In genomic region chr5:37660319-37660718, GRCh38 we compare ENCODE assay signal across 34 cellular contexts.
"Had no signal": no experiment of that assay in that cellular context is flagged by ENCODE, and none has a peak within 500 bp of the region (broad histone marks: within the 10 kb centered on the region; RNA-seq: fewer than 3 reads in every experiment).

No MANE protein-coding gene starts in this region.

- FAIRE-seq: astrocyte, bronchial epithelial cell had no signal

- ATAC-seq: activated naive CD4-positive, alpha-beta T cell treated with anti-CD3 and anti-CD28 coated beads, Interleukin-2, amount 50 U/mL, for 72 hours; activated naive CD8-positive, alpha-beta T cell treated with anti-CD3 and anti-CD28 coated beads, Interleukin-2, amount 50 U/mL, for 24 hours; activated T-cell treated with anti-CD3 and anti-CD28 coated beads, Interleukin-2, amount 50 U/mL, for 4 hours; activated T-cell treated with anti-CD3 and anti-CD28 coated beads, Interleukin-2, amount 50 U/mL, for 72 hours; activated T-helper 17 cell treated with anti-CD3 and anti-CD28 coated beads, Interleukin-2, amount 50 U/mL, for 72 hours; body of pancreas had no signal

- H3K36me3 ChIP-seq: adrenal gland, brain microvascular endothelial cell, breast epithelium, cardiac muscle cell had no signal

- DNase-seq: activated effector memory CD4-positive, alpha-beta T cell treated with anti-CD3 and anti-CD28 coated beads, Interleukin-2, amount 50 U/mL, for 16 hours; activated effector memory CD4-positive, alpha-beta T cell treated with Interleukin-2 at 50 U/mL for 16 hours; activated gamma-delta T cell; activated gamma-delta T cell treated with Interleukin-2 at 50 U/mL for 16 hours; activated naive CD4-positive, alpha-beta T cell; activated naive CD4-positive, alpha-beta T cell treated with anti-CD3 and anti-CD28 coated beads for 36 hours; activated naive CD4-positive, alpha-beta T cell treated with anti-CD3 and anti-CD28 coated beads, Interleukin-2, amount 10 ng/mL, durations not matched to agents 7 days and 5 days; activated naive CD4-positive, alpha-beta T cell treated with anti-CD3 and anti-CD28 coated beads, Interleukin-2, amount 50 U/mL, for 16 hours; activated naive CD4-positive, alpha-beta T cell treated with Interleukin-2 at 50 U/mL for 16 hours; activated naive CD8-positive, alpha-beta T cell treated with anti-CD3 and anti-CD28 coated beads for 36 hours; activated naive CD8-positive, alpha-beta T cell treated with anti-CD3 and anti-CD28 coated beads, Interleukin-2, amount 10 ng/mL, durations not matched to agents 7 days and 5 days; activated naive CD8-positive, alpha-beta T cell treated with anti-CD3 and anti-CD28 coated beads, Interleukin-2, amount 50 U/mL, for 24 hours; activated T-cell treated with anti-CD3 and anti-CD28 coated beads, Interleukin-2, amount 50 U/mL, for 1 hour; activated T-cell treated with anti-CD3 and anti-CD28 coated beads, Interleukin-2, amount 50 U/mL, for 24 hours; activated T-cell treated with anti-CD3 and anti-CD28 coated beads, Interleukin-2, amount 50 U/mL, for 4 hours; activated T-cell treated with anti-CD3 and anti-CD28 coated beads, Interleukin-2, amount 50 U/mL, for 48 hours; activated T-cell treated with anti-CD3 and anti-CD28 coated beads, Interleukin-2, amount 50 U/mL, for 72 hours; adrenal gland; amniotic stem cell; amygdala; anterior cingulate cortex; aorta; body of pancreas; brain microvascular endothelial cell; caudate nucleus; central memory CD4-positive, alpha-beta T cell; cerebellar nuclear complex had no signal

- H3K9me3 ChIP-seq: adrenal gland, ascending aorta, body of pancreas, breast epithelium had no signal

- H3K4me1 ChIP-seq: ascending aorta, breast epithelium had no signal

- H3K27me3 ChIP-seq: adrenal gland, ascending aorta, body of pancreas, brain microvascular endothelial cell, breast epithelium, cardiac muscle cell had no signal

- H3K27ac ChIP-seq: adrenal gland, ascending aorta, body of pancreas, brain microvascular endothelial cell, breast epithelium, cardiac muscle cell had no signal

- H3K4me3 ChIP-seq: adrenal gland, ascending aorta, body of pancreas, breast epithelium, cardiac muscle cell had no signal
